Comparison of ENCODE assay signal across 8 cellular contexts in genomic region chr11:65653229-65654225, GRCh38. TPM values are rescaled to one million over a fixed set of nuclear protein-coding genes. Genes with fewer than 3 reads are reported as not detected.
DNase-seq lines count a peak whose midpoint lies in the region; ATAC-seq and TF ChIP-seq lines count a peak whose summit lies in the region.

No MANE protein-coding gene starts in this region.

- H3K4me3 ChIP-seq in Panc1 (ENCODE audit: low read depth in 2 of 2, low read length in 2 of 2) (peak overlapping the region; percentile 48 to 60), epithelial cell of proximal tubule (ENCODE audit: low read depth, low read length) (peak overlapping the region; percentile 55), ovary (peak overlapping the region; percentile 63)

- TF ChIP-seq EP300 in ovary (IDR thresholded peaks at IDR 0.05), result no peak

- no peaks in the 10 kb centered on the region for H3K27me3 ChIP-seq in Panc1 (ENCODE audit: control insufficient read depth, insufficient read depth, low read length)
- no peaks in the 10 kb centered on the region for H3K27me3 ChIP-seq in ovary

- H3K27ac ChIP-seq in Panc1 (ENCODE audit: low read length) (peak overlapping the region; percentile 95), ovary (peak overlapping the region; percentile 74 to 98)

- H3K9me3 ChIP-seq in Panc1 (ENCODE audit: control insufficient read depth, insufficient read depth, low read depth, low read length) (no peaks in the 10 kb centered on the region), ovary (no peaks in the 10 kb centered on the region)

- POLR2A ChIA-PET in activated CD4-positive, alpha-beta T cell treated with anti-CD3 and anti-CD28 coated beads for 36 hours (lab: Charles Lee), result interaction anchor here (0.7 to 3.9 kb wide), 6 partner anchors 9 to 67 kb away, joined by 3 to 18 read pairs (median 8); partner anchors contain the start of genes RELA, RNASEH2C and SIPA1
- POLR2A ChIA-PET in Panc1 (lab: Charles Lee), result interaction anchor here (0.6 to 0.9 kb wide), 3 partner anchors 10 to 162 kb away, joined by 3 to 5 read pairs (median 4); partner anchors contain the start of genes RELA and SIPA1

- ATAC-seq in activated CD4-positive, alpha-beta T cell treated with anti-CD3 and anti-CD28 coated beads for 36 hours, result no peak
- ATAC-seq in Panc1 (peak; percentile 20), HG02642 (IDR thresholded peaks at IDR 0.05; ENCODE audit: poor library complexity, unreplicated experiment) (no peak), GM18867 (IDR thresholded peaks at IDR 0.05; ENCODE audit: unreplicated experiment) (no peak)

- no peaks in the 10 kb centered on the region for H3K9me3 Mint-ChIP-seq in activated CD4-positive, alpha-beta T cell treated with anti-CD3 and anti-CD28 coated beads for 36 hours (ENCODE audit: low read depth)

- H3K4me1 ChIP-seq in Panc1 (ENCODE audit: control insufficient read depth, insufficient read depth, low read length), result peaks cover 21% of the 10 kb centered on the region
- peaks cover 17% of the 10 kb centered on the region for H3K4me1 ChIP-seq in ovary (ENCODE audit: insufficient read depth)

- peaks cover 50% of the 10 kb centered on the region for H3K36me3 Mint-ChIP-seq in activated CD4-positive, alpha-beta T cell treated with anti-CD3 and anti-CD28 coated beads for 36 hours (ENCODE audit: low read depth)

- H3K36me3 ChIP-seq in Panc1 (ENCODE audit: control insufficient read depth, insufficient read depth, low read length), result peaks cover 7% of the 10 kb centered on the region; the same call in 1 of the 2 replicates
- H3K36me3 ChIP-seq in ovary, result no peaks in the 10 kb centered on the region

- WGBS in ovary, 3 donors, result 12 to 19% (median 17%) methylated on average over 12 of the region's 12 CpGs

- intact Hi-C loops in activated CD4-positive, alpha-beta T cell treated with anti-CD3 and anti-CD28 coated beads for 36 hours (cut with DNase I, micrococcal nuclease), result loop anchor here in 1 of 2 experiments (1.0 to 2.0 kb wide), 2 partner anchors 9 to 15 kb away; partner anchors contain the start of genes RELA and SIPA1
- intact Hi-C loops in Panc1 (cut with micrococcal nuclease; ENCODE audit: unreplicated experiment) (no loop called here), ovary (cut with DNase I) (loop anchor here in 2 of 4 donors (5.0 kb wide), 1 partner anchor 81 kb away; the partner anchor contains the start of genes FAM89B (in 2 of the 2) and ZNRD2 (in 2 of the 2))

- CTCF ChIA-PET in activated CD4-positive, alpha-beta T cell treated with anti-CD3 and anti-CD28 coated beads for 36 hours (lab: Charles Lee), result interaction anchor here (0.5 to 2.1 kb wide), 10 partner anchors 9 to 237 kb away, joined by 3 to 6 read pairs (median 4); partner anchors contain the start of genes CCDC85B, KAT5, RELA and SIPA1
- CTCF ChIA-PET in Panc1 (lab: Charles Lee), result interaction anchor here (0.5 to 0.9 kb wide), 4 partner anchors 15 to 235 kb away, joined by 3 to 12 read pairs (median 10); partner anchors contain the start of genes FIBP and SIPA1

- in situ Hi-C loops in Panc1 (cut with HindIII; ENCODE audit: low pct_unique_long_range_greater_than_20kb, low sequenced_read_pairs), result no loop called here

- H3K4me3 Mint-ChIP-seq in activated CD4-positive, alpha-beta T cell treated with anti-CD3 and anti-CD28 coated beads for 36 hours, result peak overlapping the region; percentile 79

- peaks cover 47% of the 10 kb centered on the region for H3K4me1 Mint-ChIP-seq in activated CD4-positive, alpha-beta T cell treated with anti-CD3 and anti-CD28 coated beads for 36 hours

- H3K27ac Mint-ChIP-seq in activated CD4-positive, alpha-beta T cell treated with anti-CD3 and anti-CD28 coated beads for 36 hours, result peak overlapping the region; percentile 95

- BruUV-seq in Panc1 (replicated peaks; lab: Mats Ljungman, UMichigan), result TSS peak; percentile 60

- no peak for TF ChIP-seq CTCF in Panc1 (IDR thresholded peaks at IDR 0.05)
- TF ChIP-seq CTCF in epithelial cell of proximal tubule (conservative IDR thresholded peaks at IDR 0.05; ENCODE audit: low read depth, low read length), result no peak
- no peak for TF ChIP-seq CTCF in ovary (IDR thresholded peaks at IDR 0.05)

- TF ChIP-seq POLR2A in ovary (IDR thresholded peaks at IDR 0.05), result no peak

- no peaks in the 10 kb centered on the region for H3K27me3 Mint-ChIP-seq in activated CD4-positive, alpha-beta T cell treated with anti-CD3 and anti-CD28 coated beads for 36 hours

- no peak for DNase-seq in activated CD4-positive, alpha-beta T cell treated with anti-CD3 and anti-CD28 coated beads for 36 hours
- no peak for DNase-seq in activated CD4-positive, alpha-beta T cell treated with anti-CD3 and anti-CD28 coated beads, Interleukin-2, amount 50 U/mL, for 1 hour
- no peak for DNase-seq in Panc1 (ENCODE audit: low read depth, low spot score)
- no peak for DNase-seq in epithelial cell of proximal tubule (ENCODE audit: low read depth)
- peak in 4 of 5 donors; percentile 41 to 58 (median 50) for DNase-seq in ovary
- no peak for DNase-seq in NCI-H1436 treated with DMSO at 0.1 percent for 48 hours (lab: John Stamatoyannopoulos, UW)

RNA-seq across cellular contexts. Expression of gene RELA, which starts 9.2 kb away (rescaled TPM):
- 100 to 1,000 TPM in 1 of 2 experiments, 10 to 100 TPM in 1; 76.9 to 109 TPM for total RNA-seq in activated CD4-positive, alpha-beta T cell treated with anti-CD3 and anti-CD28 coated beads for 36 hours
- total RNA-seq in Panc1 (2021; ENCODE audit: unreplicated experiment) (141 TPM), epithelial cell of proximal tubule (63.6 and 73.0 TPM in 2 replicates), ovary (100 to 1,000 TPM in 1 of 7 donors, 10 to 100 TPM in 6; 50.8 to 102 (median 91.6) TPM)
- polyA plus RNA-seq in Panc1 (2012; ENCODE audit: insufficient read length), result 178 TPM
- polyA plus RNA-seq in ovary, result 10 to 100 TPM; 52.0 to 55.0 TPM

RNA-seq across cellular contexts. Expression of gene SIPA1, which starts 15.6 kb away (rescaled TPM):
- total RNA-seq in activated CD4-positive, alpha-beta T cell treated with anti-CD3 and anti-CD28 coated beads for 36 hours, result 100 to 1,000 TPM; 181 to 202 TPM
- total RNA-seq in Panc1 (2021; ENCODE audit: unreplicated experiment), result 86.9 TPM
- 107 TPM for polyA plus RNA-seq in Panc1 (2012; ENCODE audit: insufficient read length)
- total RNA-seq in epithelial cell of proximal tubule, result 45.5 and 66.5 TPM in 2 replicates
- total RNA-seq in ovary, result 10 to 100 TPM; 15.0 to 48.2 (median 42.6) TPM
- polyA plus RNA-seq in ovary, result 10 to 100 TPM; 10.0 to 26.7 TPM

RNA-seq across cellular contexts. Expression of gene PCNX3, which starts 38.0 kb away (rescaled TPM):
- total RNA-seq in activated CD4-positive, alpha-beta T cell treated with anti-CD3 and anti-CD28 coated beads for 36 hours, result 10 to 100 TPM; 27.9 to 30.7 TPM
- 74.5 TPM for total RNA-seq in Panc1 (2021; ENCODE audit: unreplicated experiment)
- 82.2 TPM for polyA plus RNA-seq in Panc1 (2012; ENCODE audit: insufficient read length)
- total RNA-seq in epithelial cell of proximal tubule, result 35.9 and 41.6 TPM in 2 replicates
- 10 to 100 TPM; 10.6 to 42.1 (median 28.2) TPM for total RNA-seq in ovary
- polyA plus RNA-seq in ovary, result 10 to 100 TPM in 1 of 2 donors, 1 to 10 TPM in 1; 3.3 to 14.8 TPM

RNA-seq across cellular contexts. Expression of gene MAP3K11, which starts 39.5 kb away (rescaled TPM):
- 10 to 100 TPM; 47.4 to 54.3 TPM for total RNA-seq in activated CD4-positive, alpha-beta T cell treated with anti-CD3 and anti-CD28 coated beads for 36 hours
- total RNA-seq in Panc1 (2021; ENCODE audit: unreplicated experiment) (124 TPM), epithelial cell of proximal tubule (55.0 and 55.3 TPM in 2 replicates), ovary (10 to 100 TPM; 23.2 to 51.9 (median 46.0) TPM)
- polyA plus RNA-seq in Panc1 (2012; ENCODE audit: insufficient read length), result 138 TPM
- 10 to 100 TPM in 1 of 2 donors, 1 to 10 TPM in 1; 6.7 to 27.9 TPM for polyA plus RNA-seq in ovary

RNA-seq across cellular contexts. Expression of gene KCNK7, which starts 57.9 kb away (rescaled TPM):
- total RNA-seq in activated CD4-positive, alpha-beta T cell treated with anti-CD3 and anti-CD28 coated beads for 36 hours, result under 1 TPM; 0.27 to 0.37 TPM
- 0.69 TPM for total RNA-seq in Panc1 (2021; ENCODE audit: unreplicated experiment)
- 0.63 TPM for polyA plus RNA-seq in Panc1 (2012; ENCODE audit: insufficient read length)
- 0.17 TPM in 1 of 2 replicates, not detected in the other for total RNA-seq in epithelial cell of proximal tubule
- 1 to 10 TPM in 3 of 7 donors, under 1 TPM in 4; 0.65 to 4.0 (median 0.95) TPM for total RNA-seq in ovary
- 1 to 10 TPM in 1 of 2 donors, not detected in 1; 1.5 TPM for polyA plus RNA-seq in ovary

Comparison
In these comparisons a context has a peak if more than half of its experiments do, and no peak if none do; other contexts are left out.
1. DNase-seq: peak in ovary (4 of 5); none in activated CD4-positive, alpha-beta T cell treated with anti-CD3 and anti-CD28 coated beads for 36 hours (single experiment), activated CD4-positive, alpha-beta T cell treated with anti-CD3 and anti-CD28 coated beads, Interleukin-2, amount 50 U/mL, for 1 hour (single experiment), Panc1 (single experiment), epithelial cell of proximal tubule (single experiment) and NCI-H1436 treated with DMSO at 0.1 percent for 48 hours (single experiment).
2. Peak in every context shown above with its lines, with median percentiles within 50 percentile points of each other: H3K4me3 ChIP-seq.